Comparison of ENCODE assay signal across 28 cellular contexts in the genomic region with DNA sequence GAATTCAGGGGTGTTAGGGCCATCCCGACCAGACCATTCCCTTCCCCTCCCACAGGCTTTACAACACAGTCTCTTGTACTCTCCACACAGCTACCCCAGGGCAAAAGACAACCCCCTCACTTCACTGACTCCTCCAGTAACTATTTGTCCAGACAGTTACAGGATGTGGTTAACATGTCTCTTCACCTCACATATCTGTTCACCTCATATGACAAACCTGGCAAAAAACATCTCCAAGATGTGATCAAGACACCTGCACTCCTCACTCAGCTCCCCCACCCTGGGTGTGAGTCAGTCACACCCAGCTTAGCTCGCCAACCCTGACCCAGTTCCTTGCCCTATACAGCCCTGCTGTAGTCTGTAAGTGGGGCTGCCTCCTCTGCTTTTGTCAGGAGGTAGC.
DNase-seq lines count a peak whose midpoint lies in the region; FAIRE-seq and TF ChIP-seq lines count a peak whose summit lies in the region.
"Had no signal": no experiment of that assay in that cellular context is flagged by ENCODE, and none has a peak within 500 bp of the region (broad histone marks: within the 10 kb centered on the region; RNA-seq: fewer than 3 reads in every experiment).

No MANE protein-coding gene starts in this region.

- no peak overlapping the region for H2AFZ ChIP-seq in astrocyte (ENCODE audit: low read depth, low read length)
- H2AFZ ChIP-seq: hepatocyte, neural progenitor cell had no signal

- intact Hi-C loops in Calu3 (cut with micrococcal nuclease; ENCODE audit: unreplicated experiment), result loop anchor here (5.0 kb wide), 1 partner anchor 554 kb away; no protein-coding TSS in a partner anchor

- no peak overlapping the region for H3K4me2 ChIP-seq in astrocyte (ENCODE audit: low read length)
- H3K4me2 ChIP-seq: hepatocyte, neural progenitor cell had no signal

- H3K4me3 Mint-ChIP-seq in Calu3 (ENCODE audit: low read depth, unreplicated experiment) (no peak overlapping the region), astrocyte (ENCODE audit: unreplicated experiment) (no peak overlapping the region), chondrocyte (ENCODE audit: unreplicated experiment) (no peak overlapping the region)
- H3K4me3 Mint-ChIP-seq: activated naive CD8-positive, alpha-beta T cell treated with anti-CD3 and anti-CD28 coated beads, Interleukin-2, amount 50 U/mL, for 24 hours; activated T-cell treated with anti-CD3 and anti-CD28 coated beads, Interleukin-2, amount 50 U/mL, for 72 hours; CD4-positive, CD25-positive, alpha-beta regulatory T cell; central memory CD8-positive, alpha-beta T cell; memory B cell; neural progenitor cell; T-helper 17 cell had no signal

- no peak for TF ChIP-seq CTCF in Calu3 (IDR thresholded peaks at IDR 0.05; ENCODE audit: unreplicated experiment)
- no peak for TF ChIP-seq CTCF in astrocyte (IDR thresholded peaks at IDR 0.05; ENCODE audit: insufficient read depth, low read depth, low read length)
- no peak for TF ChIP-seq CTCF in kidney epithelial cell (IDR thresholded peaks at IDR 0.05; ENCODE audit: insufficient read depth, low read length, poor library complexity, severe bottlenecking)
- no peak for TF ChIP-seq CTCF in foreskin fibroblast (IDR thresholded peaks at IDR 0.05; ENCODE audit: low read depth, low read length)
- TF ChIP-seq CTCF in chondrocyte (IDR thresholded peaks at IDR 0.05), result no peak

- H3K4me1 ChIP-seq in astrocyte (ENCODE audit: insufficient read depth, low read length), result no peaks in the 10 kb centered on the region
- H3K4me1 ChIP-seq: neural progenitor cell, pancreas, upper lobe of right lung had no signal

- FAIRE-seq in astrocyte (lab: Jason Lieb, UNC), result no peak
- FAIRE-seq: pancreas had no signal

- DNase-seq in Calu3 (peak; percentile 22), astrocyte (ENCODE audit: low read depth) (peak; percentile 44), kidney epithelial cell (ENCODE audit: low read depth) (peak; percentile 48), foreskin fibroblast (no peak), chondrocyte (ENCODE audit: low spot score) (no peak)
- DNase-seq in Jurkat, Clone E6-1 (ENCODE audit: low read depth, low spot score), result peak; percentile 11
- no peak for DNase-seq in stimulated activated CD4-positive, alpha-beta T cell treated with anti-CD3 and anti-CD28 coated beads, Interleukin-4, amount 100 ng/mL, for 4 hours
- no peak for DNase-seq in activated CD4-positive, CD25-positive, alpha-beta regulatory T cell treated with anti-CD3 and anti-CD28 coated beads, Interleukin-2, amount 50 U/mL, for 72 hours
- DNase-seq: activated CD4-positive, alpha-beta T cell treated with anti-CD3 and anti-CD28 coated beads, Interleukin-2, amount 50 U/mL, for 4 hours; activated naive CD4-positive, alpha-beta T cell; activated naive CD8-positive, alpha-beta T cell treated with anti-CD3 and anti-CD28 coated beads, Interleukin-2, amount 50 U/mL, for 24 hours; activated T-cell treated with anti-CD3 and anti-CD28 coated beads, Interleukin-2, amount 50 U/mL, for 72 hours; AML-193; CD4-positive, CD25-positive, alpha-beta regulatory T cell; DMS79 treated with DMSO at 0.1 percent for 48 hours; NCI-H1436; NCI-H2081 treated with DMSO at 0.1 percent for 48 hours; NCI-H748 treated with DMSO at 0.1 percent for 48 hours; pancreas; retina; stimulated activated naive CD8-positive, alpha-beta T cell treated with anti-CD3 and anti-CD28 coated beads, Interleukin-15, Interleukin-2, amounts not matched to agents 100 U/mL and 50 U/mL, for 24 hours; T-helper 17 cell; upper lobe of right lung had no signal

- no peaks in the 10 kb centered on the region for H3K9me3 ChIP-seq in astrocyte (ENCODE audit: insufficient read depth, low read depth, low read length)
- H3K9me3 ChIP-seq: gastroesophageal sphincter, pancreas, upper lobe of right lung had no signal

- H3K27ac Mint-ChIP-seq in Calu3 (ENCODE audit: unreplicated experiment), result peak overlapping the region; percentile 42
- no peak overlapping the region for H3K27ac Mint-ChIP-seq in astrocyte (ENCODE audit: unreplicated experiment)
- H3K27ac Mint-ChIP-seq in chondrocyte (ENCODE audit: unreplicated experiment), result no peak overlapping the region
- H3K27ac Mint-ChIP-seq: activated naive CD8-positive, alpha-beta T cell treated with anti-CD3 and anti-CD28 coated beads, Interleukin-2, amount 50 U/mL, for 24 hours; activated T-cell treated with anti-CD3 and anti-CD28 coated beads, Interleukin-2, amount 50 U/mL, for 72 hours; CD4-positive, CD25-positive, alpha-beta regulatory T cell; memory B cell; neural progenitor cell; T-helper 17 cell had no signal

- no peak overlapping the region for H3K27ac ChIP-seq in astrocyte (ENCODE audit: low read depth, low read length)
- H3K27ac ChIP-seq: gastroesophageal sphincter, hepatocyte, neural progenitor cell, pancreas, upper lobe of right lung had no signal

- H3K27me3 ChIP-seq in astrocyte (ENCODE audit: insufficient read depth, low read length) (no peaks in the 10 kb centered on the region), kidney epithelial cell (ENCODE audit: control insufficient read depth, insufficient read depth, low read length) (no peaks in the 10 kb centered on the region)
- H3K27me3 ChIP-seq: gastroesophageal sphincter, hepatocyte, neural progenitor cell, pancreas, upper lobe of right lung had no signal

- CTCF ChIA-PET in Calu3 (lab: Charles Lee), result no interaction called here

- no TSS peak for BruUV-seq in Calu3 (replicated peaks; lab: Mats Ljungman, UMichigan)

- H3K4me1 Mint-ChIP-seq in Calu3 (ENCODE audit: low read depth, unreplicated experiment), result peaks cover 63% of the 10 kb centered on the region
- H3K4me1 Mint-ChIP-seq in astrocyte (ENCODE audit: low read depth, unreplicated experiment), result peaks cover 14% of the 10 kb centered on the region
- H3K4me1 Mint-ChIP-seq in chondrocyte (ENCODE audit: low read depth), result no peaks in the 10 kb centered on the region
- H3K4me1 Mint-ChIP-seq: activated naive CD8-positive, alpha-beta T cell treated with anti-CD3 and anti-CD28 coated beads, Interleukin-2, amount 50 U/mL, for 24 hours; central memory CD8-positive, alpha-beta T cell; memory B cell; neural progenitor cell; T-helper 17 cell had no signal

- H3K9me3 Mint-ChIP-seq in Calu3 (ENCODE audit: low read depth, unreplicated experiment) (peaks cover 5% of the 10 kb centered on the region), astrocyte (ENCODE audit: unreplicated experiment) (no peaks in the 10 kb centered on the region), chondrocyte (ENCODE audit: low read depth) (peaks cover 10% of the 10 kb centered on the region)
- H3K9me3 Mint-ChIP-seq: neural progenitor cell had no signal

- H3K27me3 Mint-ChIP-seq in Calu3 (ENCODE audit: unreplicated experiment) (no peaks in the 10 kb centered on the region), astrocyte (ENCODE audit: low read depth, unreplicated experiment) (no peaks in the 10 kb centered on the region), chondrocyte (ENCODE audit: low read depth) (peaks cover 8% of the 10 kb centered on the region)
- H3K27me3 Mint-ChIP-seq: activated naive CD8-positive, alpha-beta T cell treated with anti-CD3 and anti-CD28 coated beads, Interleukin-2, amount 50 U/mL, for 24 hours; CD4-positive, CD25-positive, alpha-beta regulatory T cell; central memory CD8-positive, alpha-beta T cell; memory B cell; T-helper 17 cell had no signal

- H4K20me1 ChIP-seq in astrocyte (ENCODE audit: insufficient read depth, low read length), result no peaks in the 10 kb centered on the region

- peaks cover 10% of the 10 kb centered on the region for H3K36me3 Mint-ChIP-seq in Calu3 (ENCODE audit: insufficient read depth, unreplicated experiment)
- H3K36me3 Mint-ChIP-seq in astrocyte (ENCODE audit: low read depth, unreplicated experiment), result no peaks in the 10 kb centered on the region
- no peaks in the 10 kb centered on the region for H3K36me3 Mint-ChIP-seq in chondrocyte (ENCODE audit: low read depth)
- H3K36me3 Mint-ChIP-seq: CD4-positive, CD25-positive, alpha-beta regulatory T cell; memory B cell; neural progenitor cell had no signal

- H3K9ac ChIP-seq in astrocyte (ENCODE audit: low read length), result no peak overlapping the region
- H3K9ac ChIP-seq: neural progenitor cell had no signal

- H3K79me2 ChIP-seq in astrocyte (ENCODE audit: insufficient read depth, low read length), result no peaks in the 10 kb centered on the region
- H3K79me2 ChIP-seq: hepatocyte had no signal

- H3K36me3 ChIP-seq in astrocyte (ENCODE audit: insufficient read depth, low read length), result no peaks in the 10 kb centered on the region
- H3K36me3 ChIP-seq in kidney epithelial cell (ENCODE audit: control insufficient read depth, insufficient read depth, low read length), result no peaks in the 10 kb centered on the region
- H3K36me3 ChIP-seq: gastroesophageal sphincter, neural progenitor cell, pancreas, upper lobe of right lung had no signal

- H3K4me3 ChIP-seq in Jurkat, Clone E6-1 (ENCODE audit: low read length), result no peak overlapping the region
- no peak overlapping the region for H3K4me3 ChIP-seq in astrocyte (ENCODE audit: insufficient read depth, low read depth, low read length)
- no peak overlapping the region for H3K4me3 ChIP-seq in kidney epithelial cell (ENCODE audit: low read depth, low read length)
- no peak overlapping the region for H3K4me3 ChIP-seq in foreskin fibroblast (ENCODE audit: low read depth in 1 of 2, low read length in 2 of 2)
- H3K4me3 ChIP-seq: gastroesophageal sphincter, hepatocyte, neural progenitor cell, pancreas, upper lobe of right lung had no signal

Comparison
In these comparisons a context has a peak if more than half of its experiments do, and no peak if none do; other contexts are left out.
1. DNase-seq: peak in Calu3 (single experiment), Jurkat, Clone E6-1 (single experiment), astrocyte (single experiment) and kidney epithelial cell (single experiment); none in stimulated activated CD4-positive, alpha-beta T cell treated with anti-CD3 and anti-CD28 coated beads, Interleukin-4, amount 100 ng/mL, for 4 hours (0 of 2), foreskin fibroblast (0 of 2), chondrocyte (single experiment) and activated CD4-positive, CD25-positive, alpha-beta regulatory T cell treated with anti-CD3 and anti-CD28 coated beads, Interleukin-2, amount 50 U/mL, for 72 hours (single experiment).